8 cellular contexts compared by ENCODE assay signal in genomic region chr6:136792066-136792944, GRCh38. TPM values are rescaled to one million over a fixed set of nuclear protein-coding genes. Genes with fewer than 3 reads are reported as not detected.
DNase-seq lines count a peak whose midpoint lies in the region; ATAC-seq, FAIRE-seq and TF ChIP-seq lines count a peak whose summit lies in the region.

TSS of gene MAP3K5 (minus strand) at chr6:136792477. CDS start at chr6:136792157, 320 bp downstream.

- H3K4me3 ChIP-seq in iPS-20b (ENCODE audit: low read length) (peak within 1 kb of the TSS; percentile 84), smooth muscle cell (peak within 1 kb of the TSS; percentile 91)

- H3K27me3 ChIP-seq in iPS-20b (ENCODE audit: insufficient read depth, low read length) (peaks cover 48% of the 10 kb centered on the region), smooth muscle cell (ENCODE audit: low read depth) (peaks cover 42% of the 10 kb centered on the region)

- ATAC-seq in HG02973 (IDR thresholded peaks at IDR 0.05; ENCODE audit: unreplicated experiment), result peak; percentile 52

- peaks cover 8% of the 10 kb centered on the region for H3F3A ChIP-seq in smooth muscle cell (ENCODE audit: low read depth)

- H3K4me2 ChIP-seq in smooth muscle cell, result peak within 1 kb of the TSS; percentile 99

- peak; percentile 85 for TF ChIP-seq CTCF in 22Rv1 (IDR thresholded peaks at IDR 0.05)
- TF ChIP-seq CTCF in brain (conservative IDR thresholded peaks at IDR 0.05), result no peak
- peak; percentile 27 for TF ChIP-seq CTCF in smooth muscle cell (IDR thresholded peaks at IDR 0.05; ENCODE audit: borderline replicate concordance, insufficient read depth, poor library complexity, severe bottlenecking)

- WGBS in smooth muscle cell (ENCODE audit: low lambda C conversion rate), result under 1% methylated on average over 67 of the region's 108 CpGs

- H4K20me1 ChIP-seq in smooth muscle cell (ENCODE audit: low read depth), result no peaks in the 10 kb centered on the region

- H3K27ac Mint-ChIP-seq in brain, result peak within 1 kb of the TSS; percentile 72 to 95 (median 79)

- H3K27ac ChIP-seq in 22Rv1 (peak within 1 kb of the TSS; percentile 91), iPS-20b (ENCODE audit: low read length) (no peak within 1 kb of the TSS), smooth muscle cell (ENCODE audit: low read depth) (no peak within 1 kb of the TSS)

- peaks cover 15% of the 10 kb centered on the region for H3K4me1 Mint-ChIP-seq in brain

- H3K27me3 Mint-ChIP-seq in brain, result peaks cover 65% of the 10 kb centered on the region

- H3K4me3 Mint-ChIP-seq in brain, result peak within 1 kb of the TSS; percentile 92 to 97 (median 94)

- DNase-seq in GM18507 (ENCODE audit: extremely low spot score, insufficient read length, low read depth) (no peak), NCI-H2081 treated with DMSO at 0.1 percent for 48 hours (lab: John Stamatoyannopoulos, UW) (peak; percentile 24), UCSD-AML1 (lab: John Stamatoyannopoulos, UW; ENCODE audit: unreplicated experiment) (peak; percentile 88), smooth muscle cell (lab: John Stamatoyannopoulos, UW; ENCODE audit: unreplicated experiment) (no peak)

- peaks cover 0 to 4% (median 0%) of the 10 kb centered on the region in 5 experiments for H3K9me3 Mint-ChIP-seq in brain

- H3K36me3 Mint-ChIP-seq in brain, result no peaks in the 10 kb centered on the region

- no peaks in the 10 kb centered on the region for H3K9me3 ChIP-seq in iPS-20b (ENCODE audit: insufficient read depth, low read depth, low read length)
- no peaks in the 10 kb centered on the region for H3K9me3 ChIP-seq in smooth muscle cell (replicated peaks; ENCODE audit: low read depth)

- no peaks in the 10 kb centered on the region for H3K79me2 ChIP-seq in smooth muscle cell (ENCODE audit: low read depth)

- peaks cover 2% of the 10 kb centered on the region; the same call in 1 of the 2 replicates for H3K4me1 ChIP-seq in iPS-20b (ENCODE audit: insufficient read depth, low read length)
- H3K4me1 ChIP-seq in smooth muscle cell (ENCODE audit: low read depth), result peaks cover 8% of the 10 kb centered on the region

- peak; percentile 89 for FAIRE-seq in GM18507 (lab: Jason Lieb, UNC)

- no peaks in the 10 kb centered on the region for H3K36me3 ChIP-seq in iPS-20b (ENCODE audit: insufficient read depth, low read depth, low read length)
- no peaks in the 10 kb centered on the region for H3K36me3 ChIP-seq in smooth muscle cell (ENCODE audit: low read depth)

- H2AFZ ChIP-seq in smooth muscle cell (ENCODE audit: low read depth), result peak within 1 kb of the TSS; percentile 98

- H3K9ac ChIP-seq in iPS-20b (ENCODE audit: low read depth, low read length), result peak within 1 kb of the TSS; percentile 61; the same call in 1 of the 2 replicates
- H3K9ac ChIP-seq in smooth muscle cell (ENCODE audit: low read depth), result peak within 1 kb of the TSS; percentile 52

RNA-seq across cellular contexts. Expression of gene MAP3K5, which starts in this region (rescaled TPM):
- polyA plus RNA-seq in brain (ENCODE audit: insufficient read depth, low read depth, low replicate concordance) (8.4 TPM), smooth muscle cell (0.69 and 0.93 TPM in 2 replicates)
- total RNA-seq in smooth muscle cell, result 1.8 and 2.1 TPM in 2 replicates

Comparison
In these comparisons a context has a peak if more than half of its experiments do, and no peak if none do; other contexts are left out.
1. CTCF ChIP-seq: peak in 22Rv1 (single experiment) and smooth muscle cell (single experiment); none in brain (0 of 2).
2. DNase-seq: peak in NCI-H2081 treated with DMSO at 0.1 percent for 48 hours (single experiment) and UCSD-AML1 (single experiment); none in GM18507 (single experiment) and smooth muscle cell (single experiment).